2 cellular contexts compared by ENCODE assay signal in genomic region chr9:111896942-111897830, GRCh38.
TF ChIP-seq lines count a peak whose summit lies in the region.

No MANE protein-coding gene starts in this region.

TF ChIP-seq in IMR-90, 13 proteins besides CTCF, POLR2A, EP300 and RAD21 (continued from another document):
- TF ChIP-seq USF2 (IDR thresholded peaks at IDR 0.05; ENCODE audit: low read depth, low read length) (no peak), BHLHE40 (IDR thresholded peaks at IDR 0.05; ENCODE audit: low read depth, low read length) (0 out of 2 replicates have a peak, but pooled peaks have one; percentile 20), CHD1 (IDR thresholded peaks at IDR 0.05; ENCODE audit: low read depth, low read length) (peak; percentile 33; the same call in 1 of the 2 replicates), CEBPB (IDR thresholded peaks at IDR 0.05; ENCODE audit: low read depth, low read length) (no peak), MAFK (IDR thresholded peaks at IDR 0.05; ENCODE audit: low read depth, low read length) (no peak), MAZ (IDR thresholded peaks at IDR 0.05; ENCODE audit: borderline replicate concordance, low read depth, low read length) (no peak), SMC3 (IDR thresholded peaks at IDR 0.05; ENCODE audit: low read depth, low read length) (no peak), FOS (IDR thresholded peaks at IDR 0.05; ENCODE audit: low read depth, low read length) (no peak), NFE2L2 (IDR thresholded peaks at IDR 0.05; ENCODE audit: low read depth, low read length) (no peak), MXI1 (IDR thresholded peaks at IDR 0.05; ENCODE audit: borderline replicate concordance, low read depth, low read length) (peak; percentile 29; the same call in 1 of the 2 replicates)
- TF ChIP-seq, protein P1, sequence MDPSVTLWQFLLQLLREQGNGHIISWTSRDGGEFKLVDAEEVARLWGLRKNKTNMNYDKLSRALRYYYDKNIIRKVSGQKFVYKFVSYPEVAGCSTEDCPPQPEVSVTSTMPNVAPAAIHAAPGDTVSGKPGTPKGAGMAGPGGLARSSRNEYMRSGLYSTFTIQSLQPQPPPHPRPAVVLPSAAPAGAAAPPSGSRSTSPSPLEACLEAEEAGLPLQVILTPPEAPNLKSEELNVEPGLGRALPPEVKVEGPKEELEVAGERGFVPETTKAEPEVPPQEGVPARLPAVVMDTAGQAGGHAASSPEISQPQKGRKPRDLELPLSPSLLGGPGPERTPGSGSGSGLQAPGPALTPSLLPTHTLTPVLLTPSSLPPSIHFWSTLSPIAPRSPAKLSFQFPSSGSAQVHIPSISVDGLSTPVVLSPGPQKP (IDR thresholded peaks at IDR 0.05; ENCODE audit: borderline replicate concordance, low read depth, low read length): no peak

TF ChIP-seq in WTC11, 78 proteins besides CTCF, POLR2A, EP300 and RAD21 (continued from another document):
- TF ChIP-seq E2F4 (CRISPR knock-in tag; IDR thresholded peaks at IDR 0.05; ENCODE audit: borderline replicate concordance, low read depth): no peak
- no peak for TF ChIP-seq TP53 (CRISPR knock-in tag; IDR thresholded peaks at IDR 0.05)
- 0 out of 2 replicates have a peak, but pooled peaks have one; percentile 16 for TF ChIP-seq ZNF232 (CRISPR knock-in tag; IDR thresholded peaks at IDR 0.05)
- TF ChIP-seq KAT7 (CRISPR knock-in tag; IDR thresholded peaks at IDR 0.05; ENCODE audit: borderline replicate concordance): 0 out of 2 replicates have a peak, but pooled peaks have one; percentile 40
- TF ChIP-seq FOXK1 (CRISPR knock-in tag; IDR thresholded peaks at IDR 0.05): no peak
- no peak for TF ChIP-seq IRF1 (CRISPR knock-in tag; IDR thresholded peaks at IDR 0.05)
- 0 out of 2 replicates have a peak, but pooled peaks have one; percentile 7 for TF ChIP-seq CREM (CRISPR knock-in tag; IDR thresholded peaks at IDR 0.05)
- no peak for TF ChIP-seq RORB (CRISPR knock-in tag; IDR thresholded peaks at IDR 0.05)
